14 cellular contexts compared by ENCODE assay signal in the genomic region with DNA sequence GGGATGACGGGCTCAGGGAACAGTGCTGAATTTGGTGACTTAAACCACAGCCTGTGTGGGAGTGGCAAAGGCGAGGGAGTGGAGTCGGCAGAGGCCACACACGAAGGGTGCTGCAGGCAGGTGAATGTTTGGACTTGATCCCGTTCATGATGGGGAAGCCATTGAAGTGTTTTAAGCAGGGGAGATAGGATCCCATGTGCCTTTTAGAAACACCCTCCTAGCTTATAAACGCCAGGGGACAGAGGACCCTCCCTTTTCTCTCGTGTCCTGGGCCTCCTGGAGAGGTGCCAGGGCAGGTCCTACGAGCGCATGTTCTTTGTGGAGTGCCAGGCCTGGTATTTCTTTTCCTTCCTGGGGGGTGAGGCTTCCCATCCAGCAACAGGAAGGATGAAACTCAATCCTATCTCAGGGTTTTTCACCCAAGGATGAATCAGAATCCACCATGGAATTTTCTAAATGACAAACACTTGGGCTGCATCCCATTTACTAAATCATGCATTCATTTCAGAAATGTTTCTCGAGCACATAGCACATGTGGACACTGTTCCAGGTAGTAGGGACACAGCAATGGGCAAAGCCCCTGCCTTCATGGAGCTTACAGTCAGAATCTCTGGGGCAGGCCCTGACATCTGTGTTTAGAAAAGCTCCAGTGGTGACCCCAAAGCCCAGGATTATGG. TPM values are rescaled to one million over a fixed set of nuclear protein-coding genes. Genes with fewer than 3 reads are reported as not detected.
DNase-seq lines count a peak whose midpoint lies in the region; ATAC-seq and TF ChIP-seq lines count a peak whose summit lies in the region.
"Had no signal": no experiment of that assay in that cellular context is flagged by ENCODE, and none has a peak within 500 bp of the region (broad histone marks: within the 10 kb centered on the region; RNA-seq: fewer than 3 reads in every experiment).

No MANE protein-coding gene starts in this region.

- H3K27me3 Mint-ChIP-seq in activated T-helper 1 cell treated with anti-CD3 and anti-CD28 coated beads, Interleukin-12 subunit alpha, Interleukin-12 subunit beta, Interleukin-2, Interleukin-4 antibody, amounts not matched to agents 30 ng/mL and 10 ng/mL and 1 ng/mL, durations not matched to agents 14 hours and 24 hours and 36 hours (ENCODE audit: insufficient read depth) = no peaks in the 10 kb centered on the region
- H3K27me3 Mint-ChIP-seq in stimulated activated naive CD8-positive, alpha-beta T cell treated with anti-CD3 and anti-CD28 coated beads, Interleukin-15, amount 100 ng/mL, for 72 hours = no peaks in the 10 kb centered on the region
- no peaks in the 10 kb centered on the region for H3K27me3 Mint-ChIP-seq in nephron progenitor cell (ENCODE audit: low read depth, poor library complexity)
- H3K27me3 Mint-ChIP-seq: CD4-positive, CD25-positive, alpha-beta regulatory T cell; stimulated activated memory B cell treated with anti-CD40 and anti-IgM and Interleukin-4, amounts not matched to agents 10 μg/mL and 1 μg/mL and 100 μg/mL, for 72 hours had no signal

- no peaks in the 10 kb centered on the region for H3K36me3 Mint-ChIP-seq in activated T-helper 1 cell treated with anti-CD3 and anti-CD28 coated beads, Interleukin-12 subunit alpha, Interleukin-12 subunit beta, Interleukin-2, Interleukin-4 antibody, amounts not matched to agents 30 ng/mL and 10 ng/mL and 1 ng/mL, durations not matched to agents 14 hours and 24 hours and 36 hours (ENCODE audit: low read depth)
- peaks cover 8% of the 10 kb centered on the region for H3K36me3 Mint-ChIP-seq in nephron progenitor cell (ENCODE audit: low read depth)
- H3K36me3 Mint-ChIP-seq: CD4-positive, CD25-positive, alpha-beta regulatory T cell; stimulated activated memory B cell treated with anti-CD40 and anti-IgM and Interleukin-4, amounts not matched to agents 10 μg/mL and 1 μg/mL and 100 μg/mL, for 72 hours had no signal

- no peak overlapping the region for H3K4me3 ChIP-seq in skeletal muscle cell (ENCODE audit: low read depth, low read length)

- H3K4me1 Mint-ChIP-seq in activated T-helper 1 cell treated with anti-CD3 and anti-CD28 coated beads, Interleukin-12 subunit alpha, Interleukin-12 subunit beta, Interleukin-2, Interleukin-4 antibody, amounts not matched to agents 30 ng/mL and 10 ng/mL and 1 ng/mL, durations not matched to agents 14 hours and 24 hours and 36 hours (ENCODE audit: low read depth) = no peaks in the 10 kb centered on the region
- H3K4me1 Mint-ChIP-seq in stimulated activated naive CD8-positive, alpha-beta T cell treated with anti-CD3 and anti-CD28 coated beads, Interleukin-15, amount 100 ng/mL, for 72 hours = no peaks in the 10 kb centered on the region
- no peaks in the 10 kb centered on the region for H3K4me1 Mint-ChIP-seq in nephron progenitor cell
- H3K4me1 Mint-ChIP-seq: CD4-positive, CD25-positive, alpha-beta regulatory T cell; stimulated activated memory B cell treated with anti-CD40 and anti-IgM and Interleukin-4, amounts not matched to agents 10 μg/mL and 1 μg/mL and 100 μg/mL, for 72 hours had no signal

- peak overlapping the region; percentile 45 for H3K27ac ChIP-seq in epithelial cell of prostate

- H3K27ac Mint-ChIP-seq in activated T-helper 1 cell treated with anti-CD3 and anti-CD28 coated beads, Interleukin-12 subunit alpha, Interleukin-12 subunit beta, Interleukin-2, Interleukin-4 antibody, amounts not matched to agents 30 ng/mL and 10 ng/mL and 1 ng/mL, durations not matched to agents 14 hours and 24 hours and 36 hours = no peak overlapping the region
- H3K27ac Mint-ChIP-seq in stimulated activated naive CD8-positive, alpha-beta T cell treated with anti-CD3 and anti-CD28 coated beads, Interleukin-15, amount 100 ng/mL, for 72 hours = no peak overlapping the region
- no peak overlapping the region for H3K27ac Mint-ChIP-seq in nephron progenitor cell
- H3K27ac Mint-ChIP-seq: stimulated activated memory B cell treated with anti-CD40 and anti-IgM and Interleukin-4, amounts not matched to agents 10 μg/mL and 1 μg/mL and 100 μg/mL, for 72 hours had no signal

- no peak overlapping the region for H3K4me3 Mint-ChIP-seq in activated T-helper 1 cell treated with anti-CD3 and anti-CD28 coated beads, Interleukin-12 subunit alpha, Interleukin-12 subunit beta, Interleukin-2, Interleukin-4 antibody, amounts not matched to agents 30 ng/mL and 10 ng/mL and 1 ng/mL, durations not matched to agents 14 hours and 24 hours and 36 hours
- no peak overlapping the region for H3K4me3 Mint-ChIP-seq in stimulated activated naive CD8-positive, alpha-beta T cell treated with anti-CD3 and anti-CD28 coated beads, Interleukin-15, amount 100 ng/mL, for 72 hours
- no peak overlapping the region for H3K4me3 Mint-ChIP-seq in nephron progenitor cell
- H3K4me3 Mint-ChIP-seq: CD4-positive, CD25-positive, alpha-beta regulatory T cell; stimulated activated memory B cell treated with anti-CD40 and anti-IgM and Interleukin-4, amounts not matched to agents 10 μg/mL and 1 μg/mL and 100 μg/mL, for 72 hours had no signal

- peak; percentile 92 for DNase-seq in EH (ENCODE audit: low read depth)
- peak; percentile 59 for DNase-seq in NCI-H226
- no peak for DNase-seq in epithelial cell of prostate (ENCODE audit: low read depth, low spot score)
- peak; percentile 65 for DNase-seq in skeletal muscle cell (ENCODE audit: low read depth)
- DNase-seq in activated T-helper 1 cell treated with anti-CD3 and anti-CD28 coated beads, Interleukin-12 subunit alpha, Interleukin-12 subunit beta, Interleukin-2, Interleukin-4 antibody, amounts not matched to agents 30 ng/mL and 10 ng/mL and 1 ng/mL, durations not matched to agents 14 hours and 24 hours and 36 hours (ENCODE audit: low spot score) = no peak
- no peak for DNase-seq in stimulated activated naive CD8-positive, alpha-beta T cell treated with anti-CD3 and anti-CD28 coated beads, Interleukin-15, amount 100 ng/mL, for 72 hours
- DNase-seq in nephron progenitor cell = no peak
- DNase-seq: CD4-positive, CD25-positive, alpha-beta regulatory T cell; Kasumi-1; mesendoderm; NCI-H2107; T-helper 1 cell had no signal

- intact Hi-C loops in activated T-helper 1 cell treated with anti-CD3 and anti-CD28 coated beads, Interleukin-12 subunit alpha, Interleukin-12 subunit beta, Interleukin-2, Interleukin-4 antibody, amounts not matched to agents 30 ng/mL and 10 ng/mL and 1 ng/mL, durations not matched to agents 14 hours and 24 hours and 36 hours (cut with micrococcal nuclease) = no loop called here

- TF ChIP-seq CTCF in nephron progenitor cell (IDR thresholded peaks at IDR 0.05) = no peak

- no peaks in the 10 kb centered on the region for H3K9me3 Mint-ChIP-seq in activated T-helper 1 cell treated with anti-CD3 and anti-CD28 coated beads, Interleukin-12 subunit alpha, Interleukin-12 subunit beta, Interleukin-2, Interleukin-4 antibody, amounts not matched to agents 30 ng/mL and 10 ng/mL and 1 ng/mL, durations not matched to agents 14 hours and 24 hours and 36 hours
- no peaks in the 10 kb centered on the region for H3K9me3 Mint-ChIP-seq in stimulated activated naive CD8-positive, alpha-beta T cell treated with anti-CD3 and anti-CD28 coated beads, Interleukin-15, amount 100 ng/mL, for 72 hours
- H3K9me3 Mint-ChIP-seq in nephron progenitor cell = peaks cover 8% of the 10 kb centered on the region
- H3K9me3 Mint-ChIP-seq: CD4-positive, CD25-positive, alpha-beta regulatory T cell; stimulated activated memory B cell treated with anti-CD40 and anti-IgM and Interleukin-4, amounts not matched to agents 10 μg/mL and 1 μg/mL and 100 μg/mL, for 72 hours had no signal

- ATAC-seq in HG03039 (IDR thresholded peaks at IDR 0.05; ENCODE audit: unreplicated experiment) = no peak
- ATAC-seq in stimulated activated naive CD8-positive, alpha-beta T cell treated with anti-CD3 and anti-CD28 coated beads, Interleukin-15, amount 100 ng/mL, for 72 hours = no peak
- ATAC-seq: stimulated activated memory B cell treated with anti-CD40 and anti-IgM and Interleukin-4, amounts not matched to agents 10 μg/mL and 1 μg/mL and 100 μg/mL, for 72 hours had no signal

RNA-seq across cellular contexts. Expression of gene CHRDL2, which starts 59.6 kb away (rescaled TPM):
- total RNA-seq in activated T-helper 1 cell treated with anti-CD3 and anti-CD28 coated beads, Interleukin-12 subunit alpha, Interleukin-12 subunit beta, Interleukin-2, Interleukin-4 antibody, amounts not matched to agents 30 ng/mL and 10 ng/mL and 1 ng/mL, durations not matched to agents 14 hours and 24 hours and 36 hours = not detected in 2 replicates
- total RNA-seq: CD4-positive, CD25-positive, alpha-beta regulatory T cell had no signal

Comparison
In these comparisons a context has a peak if more than half of its experiments do, and no peak if none do; other contexts are left out.
1. DNase-seq: peak in EH (single experiment), NCI-H226 (single experiment) and skeletal muscle cell (single experiment); none in epithelial cell of prostate (single experiment), activated T-helper 1 cell treated with anti-CD3 and anti-CD28 coated beads, Interleukin-12 subunit alpha, Interleukin-12 subunit beta, Interleukin-2, Interleukin-4 antibody, amounts not matched to agents 30 ng/mL and 10 ng/mL and 1 ng/mL, durations not matched to agents 14 hours and 24 hours and 36 hours (single experiment), stimulated activated naive CD8-positive, alpha-beta T cell treated with anti-CD3 and anti-CD28 coated beads, Interleukin-15, amount 100 ng/mL, for 72 hours (0 of 2) and nephron progenitor cell (single experiment).